ENCODE assay signal across 8 cellular contexts in genomic region chr2:230220347-230220969, GRCh38. TPM values are rescaled to one million over a fixed set of nuclear protein-coding genes. Genes with fewer than 3 reads are reported as not detected.
DNase-seq lines count a peak whose midpoint lies in the region; ATAC-seq, FAIRE-seq and TF ChIP-seq lines count a peak whose summit lies in the region.

No MANE protein-coding gene starts in this region.

- no peak for FAIRE-seq in HTR-8/SVneo (lab: Jason Lieb, UNC)

- H3K4me1 ChIP-seq in HUES6 (ENCODE audit: control insufficient read depth, insufficient read depth, low read length), result peaks cover 8% of the 10 kb centered on the region; the same call in 1 of the 2 replicates
- H3K4me1 ChIP-seq in breast epithelium, result no peaks in the 10 kb centered on the region
- peaks cover 4 to 6% of the 10 kb centered on the region in 2 donors for H3K4me1 ChIP-seq in mucosa of rectum (ENCODE audit: control insufficient read depth in 2 of 2, insufficient read depth in 2 of 2, low read length in 2 of 2)

- H3K9ac ChIP-seq in HUES6 (ENCODE audit: low read length) (no peak overlapping the region), mucosa of rectum (ENCODE audit: low read depth in 1 of 2, low read length in 2 of 2) (peak overlapping the region; percentile 82 to 83)

- peak in 1 of 2 donors; percentile 29 for DNase-seq in breast epithelium (ENCODE audit: low spot score in 2 of 2)
- DNase-seq in SIG-M5 treated with dmso at 0.1 percent for 504 hours (lab: John Stamatoyannopoulos, UW; ENCODE audit: unreplicated experiment), result no peak
- no peak for DNase-seq in DMS79 treated with DMSO at 0.1 percent for 48 hours (lab: John Stamatoyannopoulos, UW)
- DNase-seq in HTR-8/SVneo (ENCODE audit: insufficient read length, low spot score), result no peak

- no peak for TF ChIP-seq CTCF in 22Rv1 (IDR thresholded peaks at IDR 0.05)
- TF ChIP-seq CTCF in breast epithelium (IDR thresholded peaks at IDR 0.05), result no peak

- intact Hi-C loops in breast epithelium (cut with DNase I; ENCODE audit: low total_unique reads), result no loop called here

- no peak for ATAC-seq in HG02798 (IDR thresholded peaks at IDR 0.05; ENCODE audit: poor library complexity, unreplicated experiment)

- H3K4me3 ChIP-seq in HUES6 (ENCODE audit: low read depth, low read length) (peak overlapping the region; percentile 57), breast epithelium (peak overlapping the region; percentile 48 to 68 (median 68)), mucosa of rectum (ENCODE audit: low read length in 2 of 2) (peak overlapping the region; percentile 94 to 98)

- no peak for TF ChIP-seq POLR2A in breast epithelium (IDR thresholded peaks at IDR 0.05)

- no peaks in the 10 kb centered on the region for H3K27me3 ChIP-seq in HUES6 (ENCODE audit: control insufficient read depth, insufficient read depth, low read length)
- no peaks in the 10 kb centered on the region for H3K27me3 ChIP-seq in breast epithelium
- H3K27me3 ChIP-seq in mucosa of rectum (ENCODE audit: control insufficient read depth in 2 of 2, insufficient read depth in 2 of 2, low read length in 2 of 2), result no peaks in the 10 kb centered on the region

- H3K36me3 ChIP-seq in HUES6 (ENCODE audit: control insufficient read depth, insufficient read depth, low read length) (no peaks in the 10 kb centered on the region), breast epithelium (no peaks in the 10 kb centered on the region), mucosa of rectum (ENCODE audit: control insufficient read depth in 2 of 2, insufficient read depth in 2 of 2, low read length in 2 of 2) (peaks cover 4 to 13% of the 10 kb centered on the region in 2 donors)

- H3K27ac ChIP-seq in 22Rv1 (peak overlapping the region; percentile 75), HUES6 (ENCODE audit: low read depth, low read length) (no peak overlapping the region), breast epithelium (peak overlapping the region; percentile 77 to 90), mucosa of rectum (ENCODE audit: low read depth in 2 of 2, low read length in 2 of 2) (peak overlapping the region; percentile 77 to 84)

- H3K9me3 ChIP-seq in HUES6 (ENCODE audit: control insufficient read depth, insufficient read depth, low read depth, low read length) (no peaks in the 10 kb centered on the region), breast epithelium (no peaks in the 10 kb centered on the region), mucosa of rectum (ENCODE audit: control insufficient read depth in 2 of 2, low read length in 2 of 2) (no peaks in the 10 kb centered on the region)

RNA-seq across cellular contexts. Expression of gene SP110, which starts 0.7 kb away (rescaled TPM):
- total RNA-seq in breast epithelium, result 10 to 100 TPM; 18.2 to 39.0 (median 36.9) TPM

RNA-seq across cellular contexts. Expression of gene SP140, which starts 5.1 kb away (rescaled TPM):
- 1 to 10 TPM; 1.1 to 7.9 (median 2.6) TPM for total RNA-seq in breast epithelium
